Comparison of ENCODE assay signal across 1 cellular context in genomic region chr6:129670634-129671033, GRCh38.
TF ChIP-seq lines count a peak whose summit lies in the region.

No MANE protein-coding gene starts in this region.

TF ChIP-seq in HCT116, 20 proteins besides CTCF, POLR2A, EP300 and RAD21 (continued from another document):
- TF ChIP-seq, protein P1, sequence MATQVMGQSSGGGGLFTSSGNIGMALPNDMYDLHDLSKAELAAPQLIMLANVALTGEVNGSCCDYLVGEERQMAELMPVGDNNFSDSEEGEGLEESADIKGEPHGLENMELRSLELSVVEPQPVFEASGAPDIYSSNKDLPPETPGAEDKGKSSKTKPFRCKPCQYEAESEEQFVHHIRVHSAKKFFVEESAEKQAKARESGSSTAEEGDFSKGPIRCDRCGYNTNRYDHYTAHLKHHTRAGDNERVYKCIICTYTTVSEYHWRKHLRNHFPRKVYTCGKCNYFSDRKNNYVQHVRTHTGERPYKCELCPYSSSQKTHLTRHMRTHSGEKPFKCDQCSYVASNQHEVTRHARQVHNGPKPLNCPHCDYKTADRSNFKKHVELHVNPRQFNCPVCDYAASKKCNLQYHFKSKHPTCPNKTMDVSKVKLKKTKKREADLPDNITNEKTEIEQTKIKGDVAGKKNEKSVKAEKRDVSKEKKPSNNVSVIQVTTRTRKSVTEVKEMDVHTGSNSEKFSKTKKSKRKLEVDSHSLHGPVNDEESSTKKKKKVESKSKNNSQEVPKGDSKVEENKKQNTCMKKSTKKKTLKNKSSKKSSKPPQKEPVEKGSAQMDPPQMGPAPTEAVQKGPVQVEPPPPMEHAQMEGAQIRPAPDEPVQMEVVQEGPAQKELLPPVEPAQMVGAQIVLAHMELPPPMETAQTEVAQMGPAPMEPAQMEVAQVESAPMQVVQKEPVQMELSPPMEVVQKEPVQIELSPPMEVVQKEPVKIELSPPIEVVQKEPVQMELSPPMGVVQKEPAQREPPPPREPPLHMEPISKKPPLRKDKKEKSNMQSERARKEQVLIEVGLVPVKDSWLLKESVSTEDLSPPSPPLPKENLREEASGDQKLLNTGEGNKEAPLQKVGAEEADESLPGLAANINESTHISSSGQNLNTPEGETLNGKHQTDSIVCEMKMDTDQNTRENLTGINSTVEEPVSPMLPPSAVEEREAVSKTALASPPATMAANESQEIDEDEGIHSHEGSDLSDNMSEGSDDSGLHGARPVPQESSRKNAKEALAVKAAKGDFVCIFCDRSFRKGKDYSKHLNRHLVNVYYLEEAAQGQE (IDR thresholded peaks at IDR 0.05; ENCODE audit: low read depth) = no peak
